ENCODE assay signal across 23 cellular contexts in genomic region chr3:126963261-126964190, GRCh38.
"Had no signal": no experiment of that assay in that cellular context is flagged by ENCODE, and none has a peak within 500 bp of the region (broad histone marks: within the 10 kb centered on the region; RNA-seq: fewer than 3 reads in every experiment).

No MANE protein-coding gene starts in this region.

- ATAC-seq: activated CD8-positive, alpha-beta T cell treated with anti-CD3 and anti-CD28 coated beads for 36 hours; activated naive CD4-positive, alpha-beta T cell treated with anti-CD3 and anti-CD28 coated beads, Interleukin-2, amount 50 U/mL, for 72 hours; activated T-helper 17 cell treated with anti-CD3 and anti-CD28 coated beads, Interleukin-2, amount 50 U/mL, for 72 hours; gastrocnemius medialis; natural killer cell; right cardiac atrium; T-cell had no signal

- H3K36me3 ChIP-seq: colonic mucosa, gastrocnemius medialis, ovary, thoracic aorta, upper lobe of left lung had no signal

- DNase-seq: activated CD4-positive, alpha-beta T cell treated with anti-CD3 and anti-CD28 coated beads, Interleukin-2, amount 10 ng/mL, durations not matched to agents 7 days and 5 days; activated CD4-positive, CD25-positive, alpha-beta regulatory T cell treated with anti-CD3 and anti-CD28 coated beads, Interleukin-2, amount 50 U/mL, for 72 hours; activated CD8-positive, alpha-beta T cell treated with anti-CD3 and anti-CD28 coated beads for 36 hours; activated T-cell treated with anti-CD3 and anti-CD28 coated beads, Interleukin-2, amount 50 U/mL, for 24 hours; colonic mucosa; head of caudate nucleus; midbrain; natural killer cell; stimulated activated CD4-positive, alpha-beta T cell treated with anti-CD3 and anti-CD28 coated beads, Interleukin-2, amount 100 ng/mL, for 48 hours; stimulated activated CD8-positive, alpha-beta memory T cell treated with anti-CD3 and anti-CD28 coated beads, Interleukin-4, amount 100 ng/mL, for 48 hours; stimulated activated naive CD4-positive, alpha-beta T cell treated with Interleukin-2 at 50 U/mL for 16 hours; T-cell; WERI-Rb-1 had no signal

- H3K4me3 ChIP-seq: colonic mucosa, dorsolateral prefrontal cortex, esophagus muscularis mucosa, gastrocnemius medialis, ovary, smooth muscle cell, thoracic aorta, upper lobe of left lung had no signal

- H3K27ac ChIP-seq: colonic mucosa, dorsolateral prefrontal cortex, esophagus muscularis mucosa, ovary, upper lobe of left lung, WERI-Rb-1 had no signal

- H3K4me1 ChIP-seq: colonic mucosa had no signal

- H3K4me2 ChIP-seq: smooth muscle cell had no signal

- H3K9me3 ChIP-seq: colonic mucosa, esophagus muscularis mucosa, gastrocnemius medialis, ovary, thoracic aorta, upper lobe of left lung had no signal

- H3K27me3 ChIP-seq: colonic mucosa, dorsolateral prefrontal cortex, esophagus muscularis mucosa, gastrocnemius medialis, ovary, upper lobe of left lung had no signal
